Comparison of ENCODE assay signal across 8 cellular contexts in genomic region chr9:131402073-131402472, GRCh38. TPM values are rescaled to one million over a fixed set of nuclear protein-coding genes. Genes with fewer than 3 reads are reported as not detected.
DNase-seq lines count a peak whose midpoint lies in the region; ATAC-seq and TF ChIP-seq lines count a peak whose summit lies in the region.

No MANE protein-coding gene starts in this region.

- H3K4me1 ChIP-seq in CD8-positive, alpha-beta memory T cell (ENCODE audit: insufficient read depth, low read length) = peaks cover 92% of the 10 kb centered on the region
- peaks cover 78% of the 10 kb centered on the region for H3K4me1 ChIP-seq in osteoblast (ENCODE audit: insufficient read depth, low read length)

- H3K79me2 ChIP-seq in osteoblast (ENCODE audit: insufficient read depth, low read length) = peaks cover 98% of the 10 kb centered on the region

- no peaks in the 10 kb centered on the region for H3K27me3 Mint-ChIP-seq in CD8-positive, alpha-beta memory T cell

- no peak overlapping the region for H3K27ac ChIP-seq in CD8-positive, alpha-beta memory T cell (ENCODE audit: low read depth, low read length)
- H3K27ac ChIP-seq in dorsolateral prefrontal cortex (peak overlapping the region; percentile 52 to 96 (median 87)), osteoblast (ENCODE audit: low read depth, low read length) (peak overlapping the region; percentile 99)

- DNase-seq in CD8-positive, alpha-beta memory T cell = no peak
- DNase-seq in NCI-H524 treated with DMSO at 0.1 percent for 48 hours (lab: John Stamatoyannopoulos, UW) (peak; percentile 57), dorsolateral prefrontal cortex (peak in 1 of 10 donors; percentile 29), osteoblast (ENCODE audit: insufficient read length, low spot score, missing footprints) (no peak), iPS-NIHi7 (ENCODE audit: extremely low spot score) (no peak), NCI-H226 (no peak)

- intact Hi-C loops in dorsolateral prefrontal cortex (cut with DNase I) = no loop called here

- peak overlapping the region; percentile 92 for H3K4me2 ChIP-seq in osteoblast (ENCODE audit: insufficient read depth, low read length)

- peaks cover 0 to 18% (median 0%) of the 10 kb centered on the region in 3 donors for H3K36me3 Mint-ChIP-seq in CD8-positive, alpha-beta memory T cell

- H4K20me1 ChIP-seq in osteoblast (ENCODE audit: insufficient read depth, low read length) = peaks cover 83% of the 10 kb centered on the region

- CTCF ChIA-PET in CD8-positive, alpha-beta memory T cell (lab: Charles Lee) = no interaction called here

- H3K27me3 ChIP-seq in CD8-positive, alpha-beta memory T cell (ENCODE audit: insufficient read depth, low read length, poor library complexity, severe bottlenecking) = no peaks in the 10 kb centered on the region
- no peaks in the 10 kb centered on the region for H3K27me3 ChIP-seq in dorsolateral prefrontal cortex
- H3K27me3 ChIP-seq in osteoblast (ENCODE audit: insufficient read depth, low read length) = no peaks in the 10 kb centered on the region

- POLR2A ChIA-PET in CD8-positive, alpha-beta memory T cell (lab: Charles Lee) = no interaction called here

- H3K4me1 Mint-ChIP-seq in CD8-positive, alpha-beta memory T cell = peaks cover 79 to 89% (median 89%) of the 10 kb centered on the region in 3 donors

- peak overlapping the region in 6 of 7 donors; percentile 9 to 76 (median 38) for H3K4me3 Mint-ChIP-seq in CD8-positive, alpha-beta memory T cell

- TF ChIP-seq CTCF in dorsolateral prefrontal cortex (IDR thresholded peaks at IDR 0.05 in 54 of 56, conservative IDR thresholded peaks at IDR 0.05 in 2 of 56; ENCODE audit: low read depth in 1 of 56, partially characterized antibody in 56 of 56) = peak in 6 of 56 donors; percentile 8 to 12 (median 11)
- TF ChIP-seq CTCF in osteoblast (IDR thresholded peaks at IDR 0.05; ENCODE audit: extremely low read depth, low read depth, low read length) = peak; percentile 29

- no peaks in the 10 kb centered on the region for H3K36me3 ChIP-seq in CD8-positive, alpha-beta memory T cell (ENCODE audit: insufficient read depth, low read length)
- peaks cover 6% of the 10 kb centered on the region for H3K36me3 ChIP-seq in osteoblast (ENCODE audit: insufficient read depth, low read length)

- no peak for ATAC-seq in HG03095 (IDR thresholded peaks at IDR 0.05; ENCODE audit: unreplicated experiment)
- ATAC-seq in GM21717 (IDR thresholded peaks at IDR 0.05; ENCODE audit: unreplicated experiment) = no peak

- H3K9me3 ChIP-seq in CD8-positive, alpha-beta memory T cell (ENCODE audit: low read length) = no peaks in the 10 kb centered on the region
- H3K9me3 ChIP-seq in osteoblast (ENCODE audit: low read depth, low read length) = no peaks in the 10 kb centered on the region

- H2AFZ ChIP-seq in osteoblast (ENCODE audit: low read length) = no peak overlapping the region

- no peak overlapping the region for H3K4me3 ChIP-seq in CD8-positive, alpha-beta memory T cell (ENCODE audit: low read length)
- H3K4me3 ChIP-seq in dorsolateral prefrontal cortex (peak overlapping the region in 53 of 59 donors; percentile 0 to 58 (median 40)), osteoblast (ENCODE audit: insufficient read depth, low read length) (peak overlapping the region; percentile 67)

- peak overlapping the region in 6 of 8 donors; percentile 22 to 84 (median 50) for H3K27ac Mint-ChIP-seq in CD8-positive, alpha-beta memory T cell

- no peaks in the 10 kb centered on the region for H3K9me3 Mint-ChIP-seq in CD8-positive, alpha-beta memory T cell

RNA-seq across cellular contexts. Expression of gene PRRC2B, which starts 8.2 kb away (rescaled TPM):
- total RNA-seq in CD8-positive, alpha-beta memory T cell = 100 to 1,000 TPM; 146 TPM
- polyA plus RNA-seq in CD8-positive, alpha-beta memory T cell = 42.1 TPM
- total RNA-seq in dorsolateral prefrontal cortex = 100 to 1,000 TPM; 234 to 434 (median 347) TPM
- total RNA-seq in osteoblast = 61.6 and 70.9 TPM in 2 replicates
